Comparison of ENCODE assay signal across 17 cellular contexts in genomic region chr11:125075242-125075625, GRCh38. TPM values are rescaled to one million over a fixed set of nuclear protein-coding genes. Genes with fewer than 3 reads are reported as not detected.
DNase-seq lines count a peak whose midpoint lies in the region; ATAC-seq, FAIRE-seq and TF ChIP-seq lines count a peak whose summit lies in the region.
"Had no signal": no experiment of that assay in that cellular context is flagged by ENCODE, and none has a peak within 500 bp of the region (broad histone marks: within the 10 kb centered on the region; RNA-seq: fewer than 3 reads in every experiment).

No MANE protein-coding gene starts in this region.

- no peak overlapping the region for H3K4ac ChIP-seq in mesenchymal stem cell (ENCODE audit: low read depth in 1 of 2, low read length in 2 of 2)

- no peak for TF ChIP-seq RAD21 in K562 (CRISPR knock-in tag; conservative IDR thresholded peaks at IDR 0.05 in 1 of 2, IDR thresholded peaks at IDR 0.05 in 1 of 2)

- no peak overlapping the region for H2AK5ac ChIP-seq in mesenchymal stem cell (ENCODE audit: low read length, severe bottlenecking)

- H3K4me1 ChIP-seq in BLaER1 (peaks cover 66% of the 10 kb centered on the region), HEK293 (ENCODE audit: control insufficient read depth, insufficient read depth, low read length) (no peaks in the 10 kb centered on the region), K562 (replicated peaks in 1 of 2; ENCODE audit: control insufficient read depth in 2 of 2, insufficient read depth in 2 of 2, low read length in 2 of 2) (peaks cover 51 to 57% of the 10 kb centered on the region in 2 experiments), mesenchymal stem cell (ENCODE audit: control insufficient read depth, insufficient read depth, low read depth, low read length) (peaks cover 22% of the 10 kb centered on the region), esophagus muscularis mucosa (peaks cover 0 to 16% (median 3%) of the 10 kb centered on the region in 4 donors), tibial nerve (peaks cover 0 to 19% (median 9%) of the 10 kb centered on the region in 4 donors), colonic mucosa (no peaks in the 10 kb centered on the region)

- CTCF ChIA-PET in HEK293 (lab: Yijun Ruan, JAX) = interaction anchor here (0.6 to 1.2 kb wide), 2 partner anchors 15 to 430 kb away, joined by 3 read pairs; no protein-coding TSS in a partner anchor
- CTCF ChIA-PET in K562 (lab: Yijun Ruan, JAX; ENCODE audit: low intra/inter-chr PET ratio) = interaction anchor here (0.7 kb wide), 2 partner anchors 9 to 278 kb away, joined by 3 read pairs; no protein-coding TSS in a partner anchor

- intact Hi-C loops in K562 (cut with micrococcal nuclease) = no loop called here
- intact Hi-C loops in esophagus muscularis mucosa (cut with DNase I) = no loop called here
- intact Hi-C loops in colonic mucosa (cut with DNase I) = no loop called here

- H3K36me3 ChIP-seq in BLaER1 = no peaks in the 10 kb centered on the region
- no peaks in the 10 kb centered on the region for H3K36me3 ChIP-seq in HEK293 (ENCODE audit: control insufficient read depth in 2 of 2, insufficient read depth in 1 of 2, low read length in 2 of 2)
- H3K36me3 ChIP-seq in K562 (ENCODE audit: control insufficient read depth, insufficient read depth, low read length) = no peaks in the 10 kb centered on the region
- no peaks in the 10 kb centered on the region for H3K36me3 ChIP-seq in mesenchymal stem cell (ENCODE audit: control insufficient read depth in 1 of 2, insufficient read depth in 2 of 2, low read depth in 1 of 2, low read length in 2 of 2)
- H3K36me3 ChIP-seq in esophagus muscularis mucosa = no peaks in the 10 kb centered on the region
- no peaks in the 10 kb centered on the region for H3K36me3 ChIP-seq in tibial nerve
- no peaks in the 10 kb centered on the region for H3K36me3 ChIP-seq in colonic mucosa

- BruUV-seq in K562 (replicated peaks; lab: Mats Ljungman, UMichigan) = no TSS peak

- peaks cover 5% of the 10 kb centered on the region for H3K9me1 ChIP-seq in K562 (ENCODE audit: control insufficient read depth, insufficient read depth, low read length)

- H3K23ac ChIP-seq in mesenchymal stem cell (ENCODE audit: low read length in 2 of 2) = no peak overlapping the region

- H2BK15ac ChIP-seq in mesenchymal stem cell (ENCODE audit: low read depth, poor library complexity, severe bottlenecking) = no peak overlapping the region

- peak overlapping the region in 1 of 2 experiments; percentile 45 for H2BK12ac ChIP-seq in mesenchymal stem cell (ENCODE audit: low read length in 2 of 2)

- no peak overlapping the region for H4K8ac ChIP-seq in mesenchymal stem cell (ENCODE audit: low read length)

- H3K79me1 ChIP-seq in mesenchymal stem cell (replicated peaks; ENCODE audit: low read length, poor library complexity, severe bottlenecking) = no peaks in the 10 kb centered on the region

- no peak for DNase-seq in K562 (ENCODE audit: extremely low read depth in 1 of 4, low spot score in 3 of 4)
- DNase-seq in mesenchymal stem cell = no peak
- no peak for DNase-seq in esophagus muscularis mucosa (ENCODE audit: extremely low spot score)
- no peak for DNase-seq in COLO829 (ENCODE audit: low spot score)
- no peak for DNase-seq in tibial nerve (ENCODE audit: low spot score in 2 of 2)
- DNase-seq in colonic mucosa = no peak
- DNase-seq: AML-193, DMS153, EL, NCI-H1092 treated with DMSO at 0.1 percent for 48 hours, NCI-H1694, NCI-H345, NCI-H69, SHP77 had no signal

- H3K27me3 ChIP-seq in BLaER1 (no peaks in the 10 kb centered on the region), K562 (ENCODE audit: control insufficient read depth in 2 of 2, insufficient read depth in 2 of 2, low read length in 2 of 2) (no peaks in the 10 kb centered on the region), mesenchymal stem cell (ENCODE audit: control insufficient read depth in 1 of 2, insufficient read depth in 1 of 2, low read length in 2 of 2) (no peaks in the 10 kb centered on the region), esophagus muscularis mucosa (peaks cover 0 to 50% (median 0%) of the 10 kb centered on the region in 4 donors), tibial nerve (no peaks in the 10 kb centered on the region), colonic mucosa (no peaks in the 10 kb centered on the region)

- H3K27ac ChIP-seq in BLaER1 (no peak overlapping the region), HEK293 (ENCODE audit: extremely low read depth, low read depth, low read length) (no peak overlapping the region), K562 (ENCODE audit: extremely low read depth, low read depth, low read length) (peak overlapping the region; percentile 62), mesenchymal stem cell (ENCODE audit: low read length, poor library complexity, severe bottlenecking) (no peak overlapping the region), esophagus muscularis mucosa (replicated peaks in 1 of 4) (no peak overlapping the region), tibial nerve (no peak overlapping the region), colonic mucosa (no peak overlapping the region)

- H2BK5ac ChIP-seq in mesenchymal stem cell (ENCODE audit: low read depth, low read length, poor library complexity, severe bottlenecking) = no peak overlapping the region

- POLR2A ChIA-PET in HEK293 (lab: Yijun Ruan, JAX) (interaction anchor here (0.6 kb wide), 1 partner anchor 827 kb away, joined by 7 read pairs; no protein-coding TSS in a partner anchor), K562 (lab: Yijun Ruan, JAX) (interaction anchor here (0.8 to 1.0 kb wide), 2 partner anchors 8 to 9 kb away, joined by 4 to 5 read pairs; no protein-coding TSS in a partner anchor)

- H3K18ac ChIP-seq in mesenchymal stem cell (ENCODE audit: low read depth in 1 of 2, low read length in 2 of 2) = no peak overlapping the region

- no peak for FAIRE-seq in K562 (lab: Jason Lieb, UNC)

- in situ Hi-C loops in K562 (cut with MboI) = no loop called here

- TF ChIP-seq EP300 in K562 (IDR thresholded peaks at IDR 0.05; ENCODE audit: low read length) (no peak), esophagus muscularis mucosa (IDR thresholded peaks at IDR 0.05) (no peak), tibial nerve (IDR thresholded peaks at IDR 0.05) (no peak)

- peak overlapping the region; percentile 47 for H4K91ac ChIP-seq in mesenchymal stem cell (ENCODE audit: low read length)

- no peak overlapping the region for H2BK120ac ChIP-seq in mesenchymal stem cell (ENCODE audit: low read depth, low read length)

- peak overlapping the region; percentile 83 for H3K4me2 ChIP-seq in BLaER1
- H3K4me2 ChIP-seq in K562 (ENCODE audit: insufficient read depth, low read length) = peak overlapping the region; percentile 64; the same call in 1 of the 2 replicates
- no peak overlapping the region for H3K4me2 ChIP-seq in mesenchymal stem cell (ENCODE audit: low read length, poor library complexity, severe bottlenecking)

- no peak overlapping the region for H3K14ac ChIP-seq in mesenchymal stem cell (ENCODE audit: low read length in 2 of 2)

- no peaks in the 10 kb centered on the region for H3K79me2 ChIP-seq in K562 (ENCODE audit: control insufficient read depth, insufficient read depth, low read length)

- H3K9ac ChIP-seq in BLaER1 (no peak overlapping the region), K562 (ENCODE audit: insufficient read depth in 1 of 2, low read depth in 2 of 2, low read length in 2 of 2) (peak overlapping the region; percentile 39 to 66; a peak in 3 of 4 replicates), mesenchymal stem cell (ENCODE audit: low read length) (peak overlapping the region; percentile 44), colonic mucosa (ENCODE audit: low read depth in 2 of 2, low read length in 2 of 2) (no peak overlapping the region)

- H2AFZ ChIP-seq in K562 (ENCODE audit: low read depth, low read length) = peak overlapping the region; percentile 88
- no peak overlapping the region for H2AFZ ChIP-seq in mesenchymal stem cell (ENCODE audit: low read depth, low read length)

- no peak for ATAC-seq in K562

- TF ChIP-seq POLR2A in K562 (conservative IDR thresholded peaks at IDR 0.05) (no peak), esophagus muscularis mucosa (IDR thresholded peaks at IDR 0.05; ENCODE audit: low read depth) (no peak), tibial nerve (IDR thresholded peaks at IDR 0.05) (no peak)

- H3K9me3 ChIP-seq in BLaER1 (no peaks in the 10 kb centered on the region), HEK293 (ENCODE audit: control insufficient read depth, insufficient read depth, low read depth, low read length) (no peaks in the 10 kb centered on the region), K562 (replicated peaks; ENCODE audit: control insufficient read depth, insufficient read depth, low read depth, low read length) (no peaks in the 10 kb centered on the region), mesenchymal stem cell (ENCODE audit: control insufficient read depth, low read length) (no peaks in the 10 kb centered on the region), esophagus muscularis mucosa (no peaks in the 10 kb centered on the region), tibial nerve (no peaks in the 10 kb centered on the region), colonic mucosa (no peaks in the 10 kb centered on the region)

- H4K20me1 ChIP-seq in BLaER1 (no peaks in the 10 kb centered on the region), K562 (replicated peaks; ENCODE audit: control insufficient read depth, insufficient read depth, low read length) (no peaks in the 10 kb centered on the region)

- no peak overlapping the region for H3K4me3 ChIP-seq in BLaER1
- H3K4me3 ChIP-seq in HEK293 (ENCODE audit: low read depth, low read length) = no peak overlapping the region
- H3K4me3 ChIP-seq in K562 = no peak overlapping the region
- H3K4me3 ChIP-seq in mesenchymal stem cell (ENCODE audit: insufficient read depth in 1 of 2, low read depth in 1 of 2, low read length in 2 of 2) = no peak overlapping the region
- no peak overlapping the region for H3K4me3 ChIP-seq in esophagus muscularis mucosa
- H3K4me3 ChIP-seq in tibial nerve = no peak overlapping the region
- no peak overlapping the region for H3K4me3 ChIP-seq in colonic mucosa

- 58% methylated on average over 7 of the region's 7 CpGs for WGBS in K562 (ENCODE audit: insufficient coverage, low coverage, missing lambda C conversion rate)
- WGBS in mesenchymal stem cell = 93% methylated on average over 7 of the region's 7 CpGs
- WGBS in esophagus muscularis mucosa = 84% methylated on average over 4 of the region's 7 CpGs
- 75 to 79% methylated on average over 7 of the region's 7 CpGs for WGBS in tibial nerve, 2 donors

- no peak for TF ChIP-seq CTCF in HEK293 (tag by site-specific recombination; IDR thresholded peaks at IDR 0.05)
- TF ChIP-seq CTCF in K562 (IDR thresholded peaks at IDR 0.05 in 2 of 3, conservative IDR thresholded peaks at IDR 0.05 in 1 of 3; ENCODE audit: insufficient read depth in 2 of 3, low read depth in 1 of 3, low read length in 3 of 3) = no peak
- no peak for TF ChIP-seq CTCF in esophagus muscularis mucosa (IDR thresholded peaks at IDR 0.05)
- TF ChIP-seq CTCF in tibial nerve (IDR thresholded peaks at IDR 0.05) = no peak
- no peak for TF ChIP-seq CTCF in colonic mucosa (IDR thresholded peaks at IDR 0.05)

RNA-seq across cellular contexts. Expression of gene SLC37A2, which starts 12.1 kb away (rescaled TPM):
- 2.5 and 4.6 TPM in 2 replicates for total RNA-seq in K562 (2011; cell fraction: chromatin; rRNA removed; ENCODE audit: low replicate concordance)
- 2.1 and 2.3 TPM in 2 replicates for total RNA-seq in K562 (2011; cell fraction: nucleolus; rRNA removed)
- 2.1 and 2.3 TPM in 2 replicates for total RNA-seq in K562 (2011; cell fraction: nucleoplasm; rRNA removed)
- total RNA-seq in K562 (2014; rRNA removed) (0.27 and 0.57 TPM in 2 replicates), K562 (2014; rRNA removed; fragmentation: Illumina TruSeq; extraction: Trizol) (0.45 and 0.47 TPM in 2 replicates), K562 (2015; rRNA removed; fragmentation: Illumina TruSeq; extraction: Trizol) (0.53 and 0.72 TPM in 2 replicates), K562 (2021) (0.58 and 0.71 TPM in 2 replicates), esophagus muscularis mucosa (10 to 100 TPM in 2 of 4 donors, 1 to 10 TPM in 2; 6.6 to 12.9 (median 8.9) TPM), tibial nerve (10 to 100 TPM in 1 of 4 donors, 1 to 10 TPM in 3; 3.9 to 11.4 (median 7.2) TPM), colonic mucosa (1 to 10 TPM; 2.2 to 5.1 TPM)
- polyA plus RNA-seq in K562 (2011; rRNA removed) (0.70 and 0.96 TPM in 2 replicates), K562 (2014; fragmentation: Illumina TruSeq; extraction: Trizol) (0.40 and 0.52 TPM in 2 replicates), K562 (2014; fragmentation: Nextera tagmentation; extraction: Ambion mirVana) (under 1 TPM; 0.01 to 0.11 TPM), K562 (2014; rRNA removed) (1.0 and 1.2 TPM in 2 replicates)
- polyA plus RNA-seq in K562 (2011; cell fraction: cytosol; rRNA removed) = 0.50 and 1.1 TPM in 2 replicates
- 4.2 and 6.1 TPM in 2 replicates for polyA plus RNA-seq in K562 (2011; cell fraction: nucleus; rRNA removed)
- polyA plus RNA-seq in K562 (2012) = 0.62 and 1.8 TPM in 2 replicates
- polyA minus RNA-seq in K562 (2011; rRNA and poly(A)+ RNA removed) = 0.42 and 1.4 TPM in 2 replicates
- not detected in 2 replicates for polyA minus RNA-seq in K562 (2011; cell fraction: cytosol; rRNA and poly(A)+ RNA removed)
- 1.9 and 2.2 TPM in 2 replicates for polyA minus RNA-seq in K562 (2011; cell fraction: nucleus; rRNA and poly(A)+ RNA removed)
- polyA plus RNA-seq in mesenchymal stem cell (2013, experiment 1 of 2) = 1.3 TPM
- 1.7 TPM for polyA plus RNA-seq in mesenchymal stem cell (2013, experiment 2 of 2)
- total RNA-seq: A673 had no signal

RNA-seq across cellular contexts. Expression of gene TMEM218, which starts 36.2 kb away (rescaled TPM):
- 14.9 and 15.6 TPM in 2 replicates for total RNA-seq in K562 (2011; cell fraction: chromatin; rRNA removed; ENCODE audit: low replicate concordance)
- total RNA-seq in K562 (2011; cell fraction: nucleolus; rRNA removed) = 11.4 and 16.0 TPM in 2 replicates
- 20.0 and 24.9 TPM in 2 replicates for total RNA-seq in K562 (2011; cell fraction: nucleoplasm; rRNA removed)
- total RNA-seq in K562 (2014; rRNA removed) (13.4 and 19.4 TPM in 2 replicates), K562 (2014; rRNA removed; fragmentation: Illumina TruSeq; extraction: Trizol) (26.9 and 28.7 TPM in 2 replicates), K562 (2015; rRNA removed; fragmentation: Illumina TruSeq; extraction: Trizol) (21.7 and 25.4 TPM in 2 replicates), K562 (2021) (15.9 and 17.2 TPM in 2 replicates), esophagus muscularis mucosa (10 to 100 TPM; 13.1 to 20.4 (median 15.5) TPM), tibial nerve (10 to 100 TPM; 17.2 to 30.6 (median 20.7) TPM), colonic mucosa (10 to 100 TPM in 1 of 2 donors, 1 to 10 TPM in 1; 8.7 to 17.3 TPM)
- polyA plus RNA-seq in K562 (2011; rRNA removed) (17.5 and 32.2 TPM in 2 replicates), K562 (2014; fragmentation: Illumina TruSeq; extraction: Trizol) (25.4 and 30.5 TPM in 2 replicates), K562 (2014; fragmentation: Nextera tagmentation; extraction: Ambion mirVana) (10 to 100 TPM; 24.8 to 25.1 TPM), K562 (2014; rRNA removed) (24.7 and 26.6 TPM in 2 replicates)
- 17.6 and 22.3 TPM in 2 replicates for polyA plus RNA-seq in K562 (2011; cell fraction: cytosol; rRNA removed)
- 36.4 and 50.8 TPM in 2 replicates for polyA plus RNA-seq in K562 (2011; cell fraction: nucleus; rRNA removed)
- polyA plus RNA-seq in K562 (2012) = 23.1 and 29.3 TPM in 2 replicates
- 8.5 and 11.0 TPM in 2 replicates for polyA minus RNA-seq in K562 (2011; rRNA and poly(A)+ RNA removed)
- 4.2 and 6.5 TPM in 2 replicates for polyA minus RNA-seq in K562 (2011; cell fraction: cytosol; rRNA and poly(A)+ RNA removed)
- polyA minus RNA-seq in K562 (2011; cell fraction: nucleus; rRNA and poly(A)+ RNA removed) = 11.8 and 13.7 TPM in 2 replicates
- 19.4 TPM for polyA plus RNA-seq in mesenchymal stem cell (2013, experiment 1 of 2)
- polyA plus RNA-seq in mesenchymal stem cell (2013, experiment 2 of 2) = 18.8 TPM

Comparison
In these comparisons a context has a peak if more than half of its experiments do, and no peak if none do; other contexts are left out.
1. H3K9ac ChIP-seq: peak in K562 (2 of 2) and mesenchymal stem cell (single experiment); none in BLaER1 (single experiment) and colonic mucosa (0 of 2).